In the genomic region with DNA sequence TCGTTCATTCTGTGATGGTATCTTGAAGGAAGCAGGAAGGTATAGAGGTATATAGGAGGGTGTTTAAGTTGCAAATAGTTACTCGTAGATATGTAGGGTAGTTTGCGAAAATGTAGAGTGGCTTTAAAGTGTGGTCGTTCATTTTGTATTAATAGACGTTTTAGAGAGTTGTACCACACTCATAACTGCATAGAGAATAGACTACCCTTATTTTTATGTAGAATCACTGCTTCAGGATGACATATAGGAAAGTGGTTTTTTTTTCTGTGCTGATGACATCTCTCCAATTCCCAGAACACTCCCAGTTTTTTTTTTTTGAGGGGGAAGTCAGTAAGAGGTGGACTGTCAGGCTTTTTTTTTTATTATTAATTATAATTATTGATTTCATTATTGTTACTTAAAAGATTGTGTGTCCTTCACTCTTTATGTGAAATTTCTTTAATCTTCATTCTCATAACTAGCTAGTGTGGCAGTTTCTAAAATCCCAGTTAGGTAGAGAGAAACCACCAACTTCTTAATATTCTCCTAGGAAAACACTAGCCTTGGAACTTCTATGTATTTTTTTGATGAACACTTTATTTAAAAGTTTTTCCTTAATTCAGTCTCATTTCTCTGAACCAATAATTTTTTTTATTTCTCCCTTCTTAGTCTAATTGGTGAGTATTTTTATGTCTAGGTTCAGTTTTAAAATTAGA, we compare ENCODE assay signal across 1 cellular context.
TF ChIP-seq lines count a peak whose summit lies in the region.

No MANE protein-coding gene starts in this region.

TF ChIP-seq in HEK293, 187 proteins besides CTCF, POLR2A, EP300 and RAD21 (continued from another document):
- TF ChIP-seq, protein P1, sequence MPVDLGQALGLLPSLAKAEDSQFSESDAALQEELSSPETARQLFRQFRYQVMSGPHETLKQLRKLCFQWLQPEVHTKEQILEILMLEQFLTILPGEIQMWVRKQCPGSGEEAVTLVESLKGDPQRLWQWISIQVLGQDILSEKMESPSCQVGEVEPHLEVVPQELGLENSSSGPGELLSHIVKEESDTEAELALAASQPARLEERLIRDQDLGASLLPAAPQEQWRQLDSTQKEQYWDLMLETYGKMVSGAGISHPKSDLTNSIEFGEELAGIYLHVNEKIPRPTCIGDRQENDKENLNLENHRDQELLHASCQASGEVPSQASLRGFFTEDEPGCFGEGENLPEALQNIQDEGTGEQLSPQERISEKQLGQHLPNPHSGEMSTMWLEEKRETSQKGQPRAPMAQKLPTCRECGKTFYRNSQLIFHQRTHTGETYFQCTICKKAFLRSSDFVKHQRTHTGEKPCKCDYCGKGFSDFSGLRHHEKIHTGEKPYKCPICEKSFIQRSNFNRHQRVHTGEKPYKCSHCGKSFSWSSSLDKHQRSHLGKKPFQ (tag by site-specific recombination; IDR thresholded peaks at IDR 0.05) = no peak
- TF ChIP-seq SP7 (tag by site-specific recombination; IDR thresholded peaks at IDR 0.05) (no peak), ZNF658 (tag by site-specific recombination; IDR thresholded peaks at IDR 0.05) (no peak), OVOL3 (tag by site-specific recombination; IDR thresholded peaks at IDR 0.05) (no peak)
- TF ChIP-seq, protein P2, sequence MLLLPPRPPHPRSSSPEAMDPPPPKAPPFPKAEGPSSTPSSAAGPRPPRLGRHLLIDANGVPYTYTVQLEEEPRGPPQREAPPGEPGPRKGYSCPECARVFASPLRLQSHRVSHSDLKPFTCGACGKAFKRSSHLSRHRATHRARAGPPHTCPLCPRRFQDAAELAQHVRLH (tag by site-specific recombination; IDR thresholded peaks at IDR 0.05) = no peak
